Comparison of ENCODE assay signal across 21 cellular contexts in the genomic region with DNA sequence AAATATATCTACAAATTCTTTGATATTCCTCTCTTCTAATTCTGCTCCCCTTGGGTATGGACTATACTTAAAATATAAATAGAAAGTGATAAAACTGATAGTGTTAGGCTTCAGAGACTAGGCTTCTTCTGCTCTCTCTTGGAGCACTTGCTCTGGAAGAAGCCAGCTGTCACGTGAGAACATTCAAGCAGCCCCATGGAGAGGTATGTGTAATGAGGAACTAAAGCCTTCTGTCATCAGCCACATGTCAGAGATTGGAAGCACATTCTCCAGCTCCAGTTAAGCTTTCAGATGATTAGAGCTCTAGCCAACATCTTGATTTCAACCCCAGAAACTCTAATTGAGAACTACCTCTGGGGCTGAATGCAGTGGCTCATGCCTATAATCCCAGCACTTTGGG. TPM values are rescaled to one million over a fixed set of nuclear protein-coding genes. Genes with fewer than 3 reads are reported as not detected.
DNase-seq lines count a peak whose midpoint lies in the region; ATAC-seq, FAIRE-seq and TF ChIP-seq lines count a peak whose summit lies in the region.
"Had no signal": no experiment of that assay in that cellular context is flagged by ENCODE, and none has a peak within 500 bp of the region (broad histone marks: within the 10 kb centered on the region; RNA-seq: fewer than 3 reads in every experiment).

No MANE protein-coding gene starts in this region.

- DNase-seq in NCI-H2171 treated with DMSO at 0.1 percent for 48 hours (lab: John Stamatoyannopoulos, UW) = peak; percentile 35
- no peak for DNase-seq in NCI-H2171 (lab: John Stamatoyannopoulos, UW)
- peak; percentile 12 for DNase-seq in NB4 (ENCODE audit: low read depth)
- DNase-seq in endothelial cell of umbilical vein (ENCODE audit: low read depth, low spot score) = no peak
- DNase-seq in natural killer cell = no peak
- DNase-seq in NCI-H510A treated with DMSO at 0.1 percent for 48 hours (lab: John Stamatoyannopoulos, UW) = no peak
- DNase-seq: activated T-cell treated with anti-CD3 and anti-CD28 coated beads, Interleukin-2, amount 50 U/mL, for 48 hours; Caco-2; cortex of kidney; NCI-H1105 treated with DMSO at 0.1 percent for 48 hours; NCI-H345; PC-9; stimulated activated naive CD8-positive, alpha-beta T cell treated with anti-CD3 and anti-CD28 coated beads, Interleukin-15, Interleukin-2, amounts not matched to agents 100 U/mL and 50 U/mL, for 24 hours; SW 1271 had no signal

- H3K4me3 Mint-ChIP-seq in natural killer cell = no peak overlapping the region

- POLR2A ChIA-PET in endothelial cell of umbilical vein (lab: Charles Lee) = interaction anchor here (0.5 to 0.6 kb wide), 2 partner anchors 92 to 917 kb away, joined by 3 to 5 read pairs; no protein-coding TSS in a partner anchor

- no peaks in the 10 kb centered on the region for H4K20me1 ChIP-seq in endothelial cell of umbilical vein (replicated peaks; ENCODE audit: control insufficient read depth, extremely low read depth, insufficient read depth, low read length)

- no peaks in the 10 kb centered on the region for H3K79me2 ChIP-seq in endothelial cell of umbilical vein (ENCODE audit: control insufficient read depth, insufficient read depth, low read length)

- H3K27me3 ChIP-seq in endothelial cell of umbilical vein (ENCODE audit: control insufficient read depth in 2 of 2, insufficient read depth in 2 of 2, low read length in 2 of 2) = no peaks in the 10 kb centered on the region

- no peaks in the 10 kb centered on the region for H3K27me3 Mint-ChIP-seq in natural killer cell (ENCODE audit: low read depth in 2 of 2)

- dilution Hi-C loops in endothelial cell of umbilical vein (cut with MboI; ENCODE audit: extremely low pct_ligation_motif_present, low sequenced_read_pairs) = no loop called here

- H3K4me3 ChIP-seq in NB4 (ENCODE audit: low read depth, low read length) = no peak overlapping the region
- H3K4me3 ChIP-seq in endothelial cell of umbilical vein (replicated peaks in 1 of 3; ENCODE audit: insufficient read depth in 1 of 3, low read depth in 1 of 3, low read length in 3 of 3) = no peak overlapping the region
- H3K4me3 ChIP-seq: lung, PC-9 had no signal

- peak overlapping the region; percentile 88 to 96 for H3K27ac Mint-ChIP-seq in natural killer cell

- CTCF ChIA-PET in endothelial cell of umbilical vein (lab: Charles Lee) = interaction anchor here (0.8 to 3.6 kb wide), 6 partner anchors 26 to 216 kb away, joined by 3 to 19 read pairs (median 5); no protein-coding TSS in a partner anchor

- H3K4me2 ChIP-seq in endothelial cell of umbilical vein (ENCODE audit: insufficient read depth, low read length) = peak overlapping the region; percentile 63
- H3K4me2 ChIP-seq: PC-9 had no signal

- no peak for FAIRE-seq in endothelial cell of umbilical vein (lab: Jason Lieb, UNC)
- FAIRE-seq: A204.1, GM18507, GM19239 had no signal

- H3K36me3 ChIP-seq in endothelial cell of umbilical vein (ENCODE audit: control insufficient read depth in 2 of 2, extremely low read depth in 1 of 2, insufficient read depth in 2 of 2, low read length in 2 of 2) = peaks cover 7 to 11% of the 10 kb centered on the region in 2 experiments

- H3K36me3 Mint-ChIP-seq in natural killer cell = peaks cover 13% of the 10 kb centered on the region

- no peaks in the 10 kb centered on the region for H3K9me1 ChIP-seq in endothelial cell of umbilical vein (replicated peaks; ENCODE audit: control insufficient read depth, extremely low read depth, insufficient read depth, low read length)

- no peak overlapping the region for H2AFZ ChIP-seq in endothelial cell of umbilical vein (ENCODE audit: low read depth, low read length)
- H2AFZ ChIP-seq: PC-9 had no signal

- H3K4me1 ChIP-seq in endothelial cell of umbilical vein (ENCODE audit: control insufficient read depth, extremely low read depth, insufficient read depth, low read length) = peaks cover 35% of the 10 kb centered on the region
- H3K4me1 ChIP-seq: Caco-2 had no signal

- no peaks in the 10 kb centered on the region for H3K9me3 ChIP-seq in endothelial cell of umbilical vein (replicated peaks; ENCODE audit: control insufficient read depth, insufficient read depth, low read length)
- H3K9me3 ChIP-seq: Caco-2 had no signal

- BruUV-seq in endothelial cell of umbilical vein (replicated peaks; lab: Mats Ljungman, UMichigan) = no TSS peak

- TF ChIP-seq POLR2A in NB4 (IDR thresholded peaks at IDR 0.05; ENCODE audit: extremely low read depth, insufficient read length) (no peak), endothelial cell of umbilical vein (IDR thresholded peaks at IDR 0.05; ENCODE audit: low read depth, low read length) (no peak)

- H3K9ac ChIP-seq in endothelial cell of umbilical vein (replicated peaks; ENCODE audit: extremely low read depth, insufficient read depth, low read length) = no peak overlapping the region

- peaks cover 37 to 42% of the 10 kb centered on the region in 2 donors for H3K4me1 Mint-ChIP-seq in natural killer cell

- peaks cover 0 to 2% of the 10 kb centered on the region in 2 donors for H3K9me3 Mint-ChIP-seq in natural killer cell

- no peak for ATAC-seq in natural killer cell
- no peak for ATAC-seq in GM18517 (IDR thresholded peaks at IDR 0.05; ENCODE audit: unreplicated experiment)
- no peak for ATAC-seq in HG03571 (IDR thresholded peaks at IDR 0.05; ENCODE audit: unreplicated experiment)
- ATAC-seq: stimulated activated naive CD8-positive, alpha-beta T cell treated with anti-CD3 and anti-CD28 coated beads, Interleukin-15, Interleukin-2, amounts not matched to agents 100 U/mL and 50 U/mL, for 24 hours had no signal

- intact Hi-C loops in endothelial cell of umbilical vein (cut with micrococcal nuclease) = no loop called here
- intact Hi-C loops in natural killer cell (cut with micrococcal nuclease) = loop anchor here (5.0 kb wide), 2 partner anchors 122 to 203 kb away; a partner anchor contains a TSS

- TF ChIP-seq CTCF in NB4 (IDR thresholded peaks at IDR 0.05; ENCODE audit: low read depth, low read length) (no peak), endothelial cell of umbilical vein (IDR thresholded peaks at IDR 0.05; ENCODE audit: extremely low read depth in 1 of 2, insufficient read depth in 1 of 2, low read depth in 1 of 2, low read length in 2 of 2) (no peak), natural killer cell (IDR thresholded peaks at IDR 0.05) (no peak)

- no peak overlapping the region for H3K27ac ChIP-seq in endothelial cell of umbilical vein (ENCODE audit: insufficient read depth, low read depth, low read length)
- H3K27ac ChIP-seq: PC-9 had no signal

TF ChIP-seq in endothelial cell of umbilical vein, 7 proteins besides CTCF, POLR2A, EP300 and RAD21:
- TF ChIP-seq, protein P1, sequence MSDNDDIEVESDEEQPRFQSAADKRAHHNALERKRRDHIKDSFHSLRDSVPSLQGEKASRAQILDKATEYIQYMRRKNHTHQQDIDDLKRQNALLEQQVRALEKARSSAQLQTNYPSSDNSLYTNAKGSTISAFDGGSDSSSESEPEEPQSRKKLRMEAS (IDR thresholded peaks at IDR 0.05; ENCODE audit: insufficient read depth, insufficient read length) = no peak
- TF ChIP-seq EZH2 (IDR thresholded peaks at IDR 0.05; ENCODE audit: borderline replicate concordance, low read depth, low read length, severe bottlenecking) (no peak), GATA2 (IDR thresholded peaks at IDR 0.05; ENCODE audit: insufficient read depth, insufficient read length, low read depth, low read length) (no peak), MYC (IDR thresholded peaks at IDR 0.05; ENCODE audit: low read depth, low read length) (no peak), FOS (IDR thresholded peaks at IDR 0.05; ENCODE audit: borderline replicate concordance, insufficient read depth, low read length) (no peak), JUN (IDR thresholded peaks at IDR 0.05; ENCODE audit: borderline replicate concordance, insufficient read depth, insufficient read length, low read depth) (no peak), POLR2AphosphoS5 (IDR thresholded peaks at IDR 0.05; ENCODE audit: insufficient read depth, low read depth, low read length) (no peak)

RNA-seq across cellular contexts. Expression of a gene that starts 34.3 kb away (rescaled TPM):
- total RNA-seq in endothelial cell of umbilical vein = 10.0 TPM in 2 replicates
- polyA plus RNA-seq in endothelial cell of umbilical vein = 13.1 and 15.2 TPM in 2 replicates
- polyA plus RNA-seq in endothelial cell of umbilical vein (2011; cell fraction: cytosol; rRNA removed) = 10.2 and 11.3 TPM in 2 replicates
- polyA plus RNA-seq in endothelial cell of umbilical vein (2011; cell fraction: nucleus; rRNA removed) = 4.1 and 4.6 TPM in 2 replicates
- 6.4 and 6.8 TPM in 2 replicates for polyA plus RNA-seq in endothelial cell of umbilical vein (2012)
- 6.7 and 8.8 TPM in 2 replicates for polyA minus RNA-seq in endothelial cell of umbilical vein
- 0.82 TPM for polyA minus RNA-seq in endothelial cell of umbilical vein (2011; cell fraction: cytosol; rRNA and poly(A)+ RNA removed)
- polyA minus RNA-seq in endothelial cell of umbilical vein (2011; cell fraction: nucleus; rRNA and poly(A)+ RNA removed) = 1.5 and 2.0 TPM in 2 replicates
- total RNA-seq in natural killer cell = 10 to 100 TPM in 2 of 3 donors, 1 to 10 TPM in 1; 8.0 to 16.8 (median 15.5) TPM

RNA-seq across cellular contexts. Expression of a gene that starts 59.3 kb away (rescaled TPM):
- 0.23 TPM in 1 of 2 replicates, not detected in the other for total RNA-seq in endothelial cell of umbilical vein
- polyA plus RNA-seq in endothelial cell of umbilical vein = 1.2 and 1.3 TPM in 2 replicates
- polyA plus RNA-seq in endothelial cell of umbilical vein (2011; cell fraction: cytosol; rRNA removed) = 0.74 and 0.90 TPM in 2 replicates
- 0.40 and 0.60 TPM in 2 replicates for polyA plus RNA-seq in endothelial cell of umbilical vein (2011; cell fraction: nucleus; rRNA removed)
- polyA plus RNA-seq in endothelial cell of umbilical vein (2012) = 0.50 and 1.6 TPM in 2 replicates
- 0.81 and 1.0 TPM in 2 replicates for polyA minus RNA-seq in endothelial cell of umbilical vein
- 4.2 TPM for polyA minus RNA-seq in endothelial cell of umbilical vein (2011; cell fraction: cytosol; rRNA and poly(A)+ RNA removed)
- polyA minus RNA-seq in endothelial cell of umbilical vein (2011; cell fraction: nucleus; rRNA and poly(A)+ RNA removed) = not detected in 2 replicates
- total RNA-seq in natural killer cell = under 1 TPM; 0.24 to 0.88 (median 0.75) TPM
- total RNA-seq: skeletal muscle tissue had no signal

Comparison
In these comparisons a context has a peak if more than half of its experiments do, and no peak if none do; other contexts are left out.
1. DNase-seq: peak in NCI-H2171 treated with DMSO at 0.1 percent for 48 hours (single experiment) and NB4 (single experiment); none in NCI-H2171 (single experiment), endothelial cell of umbilical vein (single experiment), natural killer cell (single experiment) and NCI-H510A treated with DMSO at 0.1 percent for 48 hours (single experiment).